Comparison of ENCODE assay signal across 8 cellular contexts in the genomic region with DNA sequence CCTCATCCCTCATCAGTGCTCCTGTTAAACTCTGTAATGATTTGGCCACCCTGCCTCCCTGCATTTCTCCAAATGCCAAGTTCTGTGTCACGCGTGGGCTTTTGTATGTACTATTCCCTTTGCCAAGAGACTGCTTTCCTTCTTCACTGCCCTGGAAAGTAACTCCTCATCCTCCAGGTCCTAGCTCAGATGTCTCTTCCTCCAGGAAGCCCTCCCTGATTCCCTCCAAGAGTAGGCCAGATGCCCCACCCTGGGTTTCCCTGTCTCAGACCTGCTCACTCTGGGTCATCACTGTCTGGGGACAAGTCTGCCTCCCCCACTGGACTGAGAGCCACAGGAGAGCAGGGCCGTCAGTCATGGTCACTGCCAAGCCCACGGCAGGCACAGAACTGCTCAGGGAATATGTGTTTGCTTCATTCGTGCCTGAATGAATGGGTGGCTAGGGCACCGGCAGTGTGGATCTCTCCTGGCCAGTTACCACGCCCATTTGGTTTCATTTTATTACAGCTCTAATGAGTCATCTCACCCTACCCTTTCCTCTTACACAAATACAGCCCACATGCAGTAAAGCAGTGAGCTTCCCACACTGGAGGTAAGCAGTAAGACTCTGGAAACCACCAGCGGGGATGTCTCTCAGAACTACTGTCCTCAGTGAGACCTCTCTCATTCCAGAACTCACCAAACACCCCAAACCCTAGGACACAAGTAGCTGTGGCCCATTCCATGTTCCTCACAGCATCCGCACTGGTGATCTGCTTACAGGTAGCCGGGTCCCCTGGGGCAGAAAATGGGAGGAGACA. TPM values are rescaled to one million over a fixed set of nuclear protein-coding genes. Genes with fewer than 3 reads are reported as not detected.
DNase-seq lines count a peak whose midpoint lies in the region; ATAC-seq and TF ChIP-seq lines count a peak whose summit lies in the region.

No MANE protein-coding gene starts in this region.

- peak; percentile 75 for DNase-seq in activated naive CD4-positive, alpha-beta T cell treated with anti-CD3 and anti-CD28 coated beads for 36 hours
- no peak for DNase-seq in activated naive CD4-positive, alpha-beta T cell treated with anti-CD3 and anti-CD28 coated beads, Interleukin-2, amount 50 U/mL, for 16 hours
- peak; percentile 54 for DNase-seq in MM.1S
- no peak for DNase-seq in activated naive CD8-positive, alpha-beta T cell treated with anti-CD3 and anti-CD28 coated beads, Interleukin-2, amount 10 ng/mL, durations not matched to agents 7 days and 5 days
- DNase-seq in kidney glomerular epithelial cell (lab: John Stamatoyannopoulos, UW), result peak; percentile 93
- DNase-seq in substantia nigra (lab: John Stamatoyannopoulos, UW), result no peak
- DNase-seq in KG1 (lab: John Stamatoyannopoulos, UW), result no peak

- no peaks in the 10 kb centered on the region for H3K36me3 ChIP-seq in MM.1S (replicated peaks; ENCODE audit: insufficient read depth, low read length)

- H3K9me3 Mint-ChIP-seq in activated naive CD4-positive, alpha-beta T cell treated with anti-CD3 and anti-CD28 coated beads for 36 hours, result peaks cover 5% of the 10 kb centered on the region
- H3K9me3 Mint-ChIP-seq in activated naive CD8-positive, alpha-beta T cell treated with anti-CD3 and anti-CD28 coated beads, Interleukin-2, amount 10 ng/mL, durations not matched to agents 7 days and 5 days, result no peaks in the 10 kb centered on the region

- H3K36me3 Mint-ChIP-seq in activated naive CD4-positive, alpha-beta T cell treated with anti-CD3 and anti-CD28 coated beads for 36 hours (ENCODE audit: low read depth), result peaks cover 76% of the 10 kb centered on the region
- peaks cover 41% of the 10 kb centered on the region for H3K36me3 Mint-ChIP-seq in activated naive CD8-positive, alpha-beta T cell treated with anti-CD3 and anti-CD28 coated beads, Interleukin-2, amount 10 ng/mL, durations not matched to agents 7 days and 5 days

- H3K27me3 ChIP-seq in MM.1S (replicated peaks; ENCODE audit: insufficient read depth, low read length), result no peaks in the 10 kb centered on the region

- peaks cover 23% of the 10 kb centered on the region for H3K4me1 Mint-ChIP-seq in activated naive CD4-positive, alpha-beta T cell treated with anti-CD3 and anti-CD28 coated beads for 36 hours (ENCODE audit: low read depth)
- peaks cover 15% of the 10 kb centered on the region for H3K4me1 Mint-ChIP-seq in activated naive CD8-positive, alpha-beta T cell treated with anti-CD3 and anti-CD28 coated beads, Interleukin-2, amount 10 ng/mL, durations not matched to agents 7 days and 5 days

- peak overlapping the region; percentile 68; the same call in 1 of the 2 replicates for H3K27ac ChIP-seq in MM.1S (ENCODE audit: low read length)
- H3K27ac ChIP-seq in substantia nigra (ENCODE audit: low read depth, low read length, poor library complexity, severe bottlenecking), result peak overlapping the region; percentile 49

- H4K20me1 ChIP-seq in MM.1S (ENCODE audit: insufficient read depth, low read length), result no peaks in the 10 kb centered on the region

- no peaks in the 10 kb centered on the region for H3K9me3 ChIP-seq in MM.1S (replicated peaks; ENCODE audit: insufficient read depth, low read length)

- H3K4me3 ChIP-seq in MM.1S (ENCODE audit: low read length), result no peak overlapping the region

- H3K27ac Mint-ChIP-seq in activated naive CD4-positive, alpha-beta T cell treated with anti-CD3 and anti-CD28 coated beads for 36 hours, result peak overlapping the region; percentile 91
- H3K27ac Mint-ChIP-seq in activated naive CD8-positive, alpha-beta T cell treated with anti-CD3 and anti-CD28 coated beads, Interleukin-2, amount 10 ng/mL, durations not matched to agents 7 days and 5 days, result peak overlapping the region; percentile 67

- intact Hi-C loops in activated naive CD4-positive, alpha-beta T cell treated with anti-CD3 and anti-CD28 coated beads for 36 hours (cut with micrococcal nuclease), result loop anchor here (1.0 kb wide), 2 partner anchors 16 to 29 kb away; no protein-coding TSS in a partner anchor

- peaks cover 16% of the 10 kb centered on the region for H3K4me1 ChIP-seq in MM.1S (ENCODE audit: low read length)

- ATAC-seq in activated naive CD8-positive, alpha-beta T cell treated with anti-CD3 and anti-CD28 coated beads, Interleukin-2, amount 10 ng/mL, durations not matched to agents 7 days and 5 days (ENCODE audit: low read depth), result peak; percentile 69
- no peak for ATAC-seq in HG03457 (IDR thresholded peaks at IDR 0.05; ENCODE audit: unreplicated experiment)

- no peak overlapping the region for H3K4me3 Mint-ChIP-seq in activated naive CD4-positive, alpha-beta T cell treated with anti-CD3 and anti-CD28 coated beads for 36 hours
- peak overlapping the region; percentile 17 for H3K4me3 Mint-ChIP-seq in activated naive CD8-positive, alpha-beta T cell treated with anti-CD3 and anti-CD28 coated beads, Interleukin-2, amount 10 ng/mL, durations not matched to agents 7 days and 5 days

- no peaks in the 10 kb centered on the region for H3K79me2 ChIP-seq in MM.1S (ENCODE audit: low read length)

- H3F3A ChIP-seq in MM.1S (ENCODE audit: insufficient read depth, low read length), result peaks cover 10% of the 10 kb centered on the region

- peak overlapping the region; percentile 24 for H3K4me2 ChIP-seq in MM.1S (ENCODE audit: low read depth, low read length)

- no peaks in the 10 kb centered on the region for H3K27me3 Mint-ChIP-seq in activated naive CD4-positive, alpha-beta T cell treated with anti-CD3 and anti-CD28 coated beads for 36 hours (ENCODE audit: low read depth)
- no peaks in the 10 kb centered on the region for H3K27me3 Mint-ChIP-seq in activated naive CD8-positive, alpha-beta T cell treated with anti-CD3 and anti-CD28 coated beads, Interleukin-2, amount 10 ng/mL, durations not matched to agents 7 days and 5 days

- no peak for TF ChIP-seq CTCF in MM.1S (IDR thresholded peaks at IDR 0.05; ENCODE audit: low read length)

- H2AFZ ChIP-seq in MM.1S (ENCODE audit: low read length), result 0 out of 2 replicates have a peak overlapping the region, but pooled peaks have one; percentile 37

- CTCF ChIA-PET in activated naive CD4-positive, alpha-beta T cell treated with anti-CD3 and anti-CD28 coated beads for 36 hours (lab: Charles Lee), result interaction anchor here (1.4 to 3.2 kb wide), 2 partner anchors 28 to 76 kb away, joined by 3 to 27 read pairs; no protein-coding TSS in a partner anchor

- H3K9me2 ChIP-seq in MM.1S (replicated peaks; ENCODE audit: insufficient read depth, low read length), result no peaks in the 10 kb centered on the region

- H3K9ac ChIP-seq in MM.1S (ENCODE audit: low read length), result peak overlapping the region; percentile 21; the same call in 1 of the 2 replicates

- POLR2A ChIA-PET in activated naive CD8-positive, alpha-beta T cell treated with anti-CD3 and anti-CD28 coated beads, Interleukin-2, amount 10 ng/mL, durations not matched to agents 7 days and 5 days (lab: Charles Lee), result interaction anchor here (1.8 kb wide), 1 partner anchor 28 kb away, joined by 8 read pairs; no protein-coding TSS in a partner anchor

RNA-seq across cellular contexts. Expression of a gene that starts 12.1 kb away (rescaled TPM):
- not detected for total RNA-seq in activated naive CD4-positive, alpha-beta T cell treated with anti-CD3 and anti-CD28 coated beads for 36 hours
- total RNA-seq in activated naive CD8-positive, alpha-beta T cell treated with anti-CD3 and anti-CD28 coated beads, Interleukin-2, amount 10 ng/mL, durations not matched to agents 7 days and 5 days, result not detected

RNA-seq across cellular contexts. Expression of a gene that starts 25.1 kb away (rescaled TPM):
- 100 to 1,000 TPM; 145 to 159 TPM for total RNA-seq in activated naive CD4-positive, alpha-beta T cell treated with anti-CD3 and anti-CD28 coated beads for 36 hours
- 10 to 100 TPM; 93.1 to 94.2 TPM for total RNA-seq in activated naive CD8-positive, alpha-beta T cell treated with anti-CD3 and anti-CD28 coated beads, Interleukin-2, amount 10 ng/mL, durations not matched to agents 7 days and 5 days

RNA-seq across cellular contexts. Expression of a gene that starts 29.5 kb away (rescaled TPM):
- total RNA-seq in activated naive CD4-positive, alpha-beta T cell treated with anti-CD3 and anti-CD28 coated beads for 36 hours, result 10 to 100 TPM; 12.4 to 12.7 TPM
- 10 to 100 TPM; 10.6 to 11.8 TPM for total RNA-seq in activated naive CD8-positive, alpha-beta T cell treated with anti-CD3 and anti-CD28 coated beads, Interleukin-2, amount 10 ng/mL, durations not matched to agents 7 days and 5 days

RNA-seq across cellular contexts. Expression of a gene that starts 53.9 kb away (rescaled TPM):
- 1 to 10 TPM; 1.8 to 2.3 TPM for total RNA-seq in activated naive CD4-positive, alpha-beta T cell treated with anti-CD3 and anti-CD28 coated beads for 36 hours
- total RNA-seq in activated naive CD8-positive, alpha-beta T cell treated with anti-CD3 and anti-CD28 coated beads, Interleukin-2, amount 10 ng/mL, durations not matched to agents 7 days and 5 days, result 10 to 100 TPM; 18.4 to 19.3 TPM

Comparison
In these comparisons a context has a peak if more than half of its experiments do, and no peak if none do; other contexts are left out.
1. DNase-seq: peak in activated naive CD4-positive, alpha-beta T cell treated with anti-CD3 and anti-CD28 coated beads for 36 hours (single experiment), MM.1S (single experiment) and kidney glomerular epithelial cell (single experiment); none in activated naive CD4-positive, alpha-beta T cell treated with anti-CD3 and anti-CD28 coated beads, Interleukin-2, amount 50 U/mL, for 16 hours (single experiment), activated naive CD8-positive, alpha-beta T cell treated with anti-CD3 and anti-CD28 coated beads, Interleukin-2, amount 10 ng/mL, durations not matched to agents 7 days and 5 days (single experiment), substantia nigra (0 of 49) and KG1 (single experiment).